8 cellular contexts compared by ENCODE assay signal in the genomic region with DNA sequence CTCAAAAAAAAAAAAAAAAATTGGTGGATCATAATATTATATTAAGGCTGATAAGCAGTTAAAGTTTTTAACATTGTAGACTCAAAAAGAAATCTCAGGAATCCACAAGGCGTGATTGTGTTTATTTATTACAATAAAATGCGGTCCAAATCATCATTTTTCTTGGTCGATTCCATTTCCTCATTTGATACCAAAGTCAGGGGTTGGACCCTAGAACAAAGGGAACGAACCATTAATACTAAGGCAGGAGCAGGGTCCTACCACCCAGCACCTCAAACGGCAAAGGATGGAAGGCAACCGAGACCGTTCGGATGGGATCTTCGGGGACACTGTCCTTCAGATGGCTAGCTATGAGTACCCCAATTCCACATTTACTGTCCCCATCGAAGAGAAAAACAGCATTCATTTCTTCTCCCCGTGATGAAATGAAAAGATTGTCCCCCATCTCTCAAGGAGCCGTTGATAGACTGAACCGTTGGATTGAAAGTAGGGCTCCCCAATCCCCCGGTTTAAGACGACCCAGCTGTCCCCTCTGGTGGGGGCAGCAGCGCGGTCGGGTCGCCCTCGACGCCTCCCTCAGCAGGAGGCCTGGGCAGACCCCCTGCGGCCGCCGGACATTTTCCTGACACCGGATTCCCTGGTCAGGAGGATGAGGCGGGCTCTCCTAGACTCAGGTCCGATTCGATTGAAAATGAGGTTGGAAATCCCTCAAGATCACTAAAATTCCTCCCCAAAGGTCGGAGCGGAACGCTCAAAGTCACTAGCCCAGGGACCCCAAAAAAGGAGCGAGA. TPM values are rescaled to one million over a fixed set of nuclear protein-coding genes. Genes with fewer than 3 reads are reported as not detected.
DNase-seq lines count a peak whose midpoint lies in the region; TF ChIP-seq lines count a peak whose summit lies in the region.

No MANE protein-coding gene starts in this region.

- no peak for TF ChIP-seq POLR2A in vagina (IDR thresholded peaks at IDR 0.05)

- H3K9me3 ChIP-seq in MG63 (no peaks in the 10 kb centered on the region), mononuclear cell (ENCODE audit: low read depth, low read length) (no peaks in the 10 kb centered on the region), vagina (no peaks in the 10 kb centered on the region)

- peaks cover 6% of the 10 kb centered on the region; the same call in 1 of the 2 replicates for H3K27me3 ChIP-seq in MG63
- H3K27me3 ChIP-seq in mononuclear cell (ENCODE audit: insufficient read depth, low read length) = peaks cover 26% of the 10 kb centered on the region
- no peaks in the 10 kb centered on the region for H3K27me3 ChIP-seq in vagina

- H3K4me1 ChIP-seq in mononuclear cell (ENCODE audit: insufficient read depth, low read length) (peaks cover 30% of the 10 kb centered on the region), vagina (peaks cover 13% of the 10 kb centered on the region)

- no peaks in the 10 kb centered on the region for H3K9me3 Mint-ChIP-seq in chondrocyte (ENCODE audit: low read depth)

- H3K27ac ChIP-seq in vagina = peak overlapping the region; percentile 88

- no peaks in the 10 kb centered on the region for H3K36me3 Mint-ChIP-seq in chondrocyte (ENCODE audit: low read depth)

- peaks cover 50% of the 10 kb centered on the region for H3K4me1 Mint-ChIP-seq in chondrocyte (ENCODE audit: low read depth)

- intact Hi-C loops in vagina (cut with DNase I) = no loop called here

- H3K27ac Mint-ChIP-seq in chondrocyte (ENCODE audit: unreplicated experiment) = peak overlapping the region; percentile 77

- H3K4me3 Mint-ChIP-seq in chondrocyte (ENCODE audit: unreplicated experiment) = peak overlapping the region; percentile 84

- H3K4me3 ChIP-seq in MG63 (peak overlapping the region; percentile 49), mononuclear cell (ENCODE audit: low read length) (peak overlapping the region; percentile 32), vagina (peak overlapping the region; percentile 62 to 73)

- no peak for TF ChIP-seq CTCF in chondrocyte (IDR thresholded peaks at IDR 0.05)
- TF ChIP-seq CTCF in vagina (IDR thresholded peaks at IDR 0.05) = no peak
- TF ChIP-seq CTCF in GM10266 (IDR thresholded peaks at IDR 0.05; ENCODE audit: control insufficient read depth, insufficient read depth, low read depth, missing control alignments) = no peak

- no peaks in the 10 kb centered on the region for H3K36me3 ChIP-seq in MG63
- H3K36me3 ChIP-seq in vagina = no peaks in the 10 kb centered on the region

- no peaks in the 10 kb centered on the region for H3K27me3 Mint-ChIP-seq in chondrocyte (ENCODE audit: low read depth)

- DNase-seq in GM19238 (ENCODE audit: insufficient read length, low spot score) = peak; percentile 10
- DNase-seq in MG63 = no peak
- DNase-seq in chondrocyte (ENCODE audit: low spot score) = no peak
- DNase-seq in vagina (ENCODE audit: extremely low spot score in 2 of 2) = no peak
- no peak for DNase-seq in NCI-H524 (lab: John Stamatoyannopoulos, UW)
- no peak for DNase-seq in GM10266 (ENCODE audit: extremely low spot score)
- DNase-seq in SKM-1 treated with dmso at 0.1 percent for 144 hours (lab: John Stamatoyannopoulos, UW; ENCODE audit: unreplicated experiment) = no peak

RNA-seq across cellular contexts. Expression of gene DMC1, which starts 0.6 kb away (rescaled TPM):
- 0.26 TPM in 1 of 2 replicates, not detected in the other for total RNA-seq in MG63 (2014; rRNA removed; shearing (Covaris generic); ENCODE audit: low replicate concordance)
- total RNA-seq in chondrocyte (0.51 to 1.2 TPM (median 0.82 TPM) in 3 replicates), mononuclear cell (1.4 TPM), vagina (12.3 TPM)
